34 cellular contexts compared by ENCODE assay signal in genomic region chr15:56346414-56346813, GRCh38.
"Had no signal": no experiment of that assay in that cellular context is flagged by ENCODE, and none has a peak within 500 bp of the region (broad histone marks: within the 10 kb centered on the region; RNA-seq: fewer than 3 reads in every experiment).

No MANE protein-coding gene starts in this region.

- H3K4me3 ChIP-seq: adrenal gland, body of pancreas, breast epithelium had no signal

- H3K4me1 ChIP-seq: adrenal gland, body of pancreas, breast epithelium had no signal

- ATAC-seq: activated CD8-positive, alpha-beta T cell treated with anti-CD3 and anti-CD28 coated beads for 36 hours; activated naive CD4-positive, alpha-beta T cell treated with anti-CD3 and anti-CD28 coated beads, Interleukin-2, amount 50 U/mL, for 72 hours; activated T-cell treated with anti-CD3 and anti-CD28 coated beads, Interleukin-2, amount 50 U/mL, for 4 hours; activated T-cell treated with anti-CD3 and anti-CD28 coated beads, Interleukin-2, amount 50 U/mL, for 72 hours; activated T-helper 17 cell treated with anti-CD3 and anti-CD28 coated beads, Interleukin-2, amount 50 U/mL, for 72 hours; body of pancreas had no signal

- H3K36me3 ChIP-seq: adrenal gland, brain microvascular endothelial cell, breast epithelium had no signal

- FAIRE-seq: astrocyte, TTC549 had no signal

- H3K27me3 ChIP-seq: adrenal gland, body of pancreas, brain microvascular endothelial cell, breast epithelium had no signal

- DNase-seq: activated B cell treated with CpG ODN at 0.5 μM for 24 hours; activated CD4-positive, alpha-beta memory T cell treated with anti-CD3 and anti-CD28 coated beads for 36 hours; activated CD4-positive, alpha-beta T cell treated with anti-CD3 and anti-CD28 coated beads for 4 hours; activated CD4-positive, alpha-beta T cell treated with anti-CD3 and anti-CD28 coated beads, Interleukin-2, amount 10 ng/mL, durations not matched to agents 24 days and 14 days; activated CD4-positive, alpha-beta T cell treated with anti-CD3 and anti-CD28 coated beads, Interleukin-2, amount 50 U/mL, for 1 hour; activated CD4-positive, alpha-beta T cell treated with anti-CD3 and anti-CD28 coated beads, Interleukin-2, amount 50 U/mL, for 4 hours; activated CD4-positive, CD25-positive, alpha-beta regulatory T cell treated with anti-CD3 and anti-CD28 coated beads, Interleukin-2, amount 50 U/mL, for 72 hours; activated CD8-positive, alpha-beta memory T cell treated with anti-CD3 and anti-CD28 coated beads, Interleukin-2, amount 50 U/mL, for 4 hours; activated CD8-positive, alpha-beta T cell treated with anti-CD3 and anti-CD28 coated beads for 36 hours; activated effector memory CD4-positive, alpha-beta T cell treated with anti-CD3 and anti-CD28 coated beads, Interleukin-2, amount 50 U/mL, for 16 hours; activated gamma-delta T cell treated with Interleukin-2 at 50 U/mL for 16 hours; activated naive CD4-positive, alpha-beta T cell; activated naive CD4-positive, alpha-beta T cell treated with anti-CD3 and anti-CD28 coated beads for 36 hours; activated naive CD4-positive, alpha-beta T cell treated with anti-CD3 and anti-CD28 coated beads, Interleukin-2, amount 50 U/mL, for 16 hours; activated naive CD8-positive, alpha-beta T cell treated with anti-CD3 and anti-CD28 coated beads for 36 hours; activated T-cell treated with anti-CD3 and anti-CD28 coated beads for 4 hours; activated T-cell treated with anti-CD3 and anti-CD28 coated beads, Interleukin-2, amount 50 U/mL, for 1 hour; activated T-cell treated with anti-CD3 and anti-CD28 coated beads, Interleukin-2, amount 50 U/mL, for 4 hours; activated T-cell treated with anti-CD3 and anti-CD28 coated beads, Interleukin-2, amount 50 U/mL, for 72 hours; adrenal gland; amniotic stem cell; aorta; body of pancreas; brain microvascular endothelial cell; central memory CD4-positive, alpha-beta T cell; T-helper 1 cell; T-helper 2 cell; T-helper 9 cell had no signal

- H3K27ac ChIP-seq: adrenal gland, body of pancreas, brain microvascular endothelial cell, breast epithelium, VCaP had no signal

- H3K9me3 ChIP-seq: adrenal gland, body of pancreas, breast epithelium had no signal
